In genomic region chr19:42480335-42481095, GRCh38 we compare ENCODE assay signal across 8 cellular contexts. TPM values are rescaled to one million over a fixed set of nuclear protein-coding genes. Genes with fewer than 3 reads are reported as not detected.
A peak's percentile ranks its signal among the peaks of the same experiment; 100 is the strongest.
DNase-seq lines count a peak whose midpoint lies in the region; ATAC-seq and TF ChIP-seq lines count a peak whose summit lies in the region.

No MANE protein-coding gene starts in this region.

- no peak for TF ChIP-seq CTCF in progenitor cell of endocrine pancreas (IDR thresholded peaks at IDR 0.05; ENCODE audit: unreplicated experiment)

- peak overlapping the region; percentile 18 for H3K27ac Mint-ChIP-seq in progenitor cell of endocrine pancreas

- no peaks in the 10 kb centered on the region for H3K27me3 Mint-ChIP-seq in progenitor cell of endocrine pancreas

- no peaks in the 10 kb centered on the region for H3K36me3 Mint-ChIP-seq in progenitor cell of endocrine pancreas (ENCODE audit: insufficient read depth)

- no peak for DNase-seq in activated CD4-positive, CD25-positive, alpha-beta regulatory T cell treated with anti-CD3 and anti-CD28 coated beads, Interleukin-2, amount 50 U/mL, for 72 hours
- peak; percentile 96 for DNase-seq in SK-MEL-5 (ENCODE audit: low read depth, low spot score)
- peak; percentile 11 to 44 for DNase-seq in dermis microvascular lymphatic vessel endothelial cell (ENCODE audit: low read depth in 2 of 2)
- no peak for DNase-seq in progenitor cell of endocrine pancreas (ENCODE audit: low spot score, unreplicated experiment)
- DNase-seq in left colon, result no peak
- no peak for DNase-seq in HUDEP-2 (lab: John Stamatoyannopoulos, UW; ENCODE audit: unreplicated experiment in 76 of 76)
- DNase-seq in NCI-H82 treated with DMSO at 0.1 percent for 48 hours (lab: John Stamatoyannopoulos, UW; ENCODE audit: unreplicated experiment), result no peak

- peak; percentile 63 to 85 for ATAC-seq in activated CD4-positive, CD25-positive, alpha-beta regulatory T cell treated with anti-CD3 and anti-CD28 coated beads, Interleukin-2, amount 50 U/mL, for 24 hours
- ATAC-seq in left colon, result no peak

- H3K9me3 Mint-ChIP-seq in progenitor cell of endocrine pancreas (ENCODE audit: low read depth), result no peaks in the 10 kb centered on the region

- H3K4me1 Mint-ChIP-seq in progenitor cell of endocrine pancreas (ENCODE audit: low read depth), result peaks cover 9% of the 10 kb centered on the region

- H3K4me3 Mint-ChIP-seq in progenitor cell of endocrine pancreas (ENCODE audit: low read depth), result no peak overlapping the region

- intact Hi-C loops in left colon (cut with DNase I, micrococcal nuclease), result no loop called here

- in situ Hi-C loops in SK-MEL-5 (cut with HindIII; ENCODE audit: low pct_unique_long_range_greater_than_20kb, low sequenced_read_pairs), result no loop called here

RNA-seq across cellular contexts. Expression of gene CXCL17, which starts 37.8 kb away (rescaled TPM):
- total RNA-seq in SK-MEL-5 (2014; rRNA removed; shearing (Covaris generic)), result 0.34 TPM in 1 of 2 replicates, not detected in the other
- polyA plus RNA-seq in SK-MEL-5 (2015; cell fraction: cytosol; rRNA removed), result 0.52 and 0.79 TPM in 2 replicates
- polyA plus RNA-seq in SK-MEL-5 (2015; cell fraction: nucleus; rRNA removed), result not detected in 2 replicates
- total RNA-seq in dermis microvascular lymphatic vessel endothelial cell, result not detected in 2 replicates
- total RNA-seq in progenitor cell of endocrine pancreas, result 0.48 and 0.64 TPM in 2 replicates
- total RNA-seq in left colon, result not detected

RNA-seq across cellular contexts. Expression of gene CEACAM1, which starts 47.8 kb away (rescaled TPM):
- total RNA-seq in SK-MEL-5 (2014; rRNA removed; shearing (Covaris generic)), result 31.2 and 38.8 TPM in 2 replicates
- 131 and 160 TPM in 2 replicates for polyA plus RNA-seq in SK-MEL-5 (2015; cell fraction: cytosol; rRNA removed)
- polyA plus RNA-seq in SK-MEL-5 (2015; cell fraction: nucleus; rRNA removed), result 196 and 277 TPM in 2 replicates
- total RNA-seq in dermis microvascular lymphatic vessel endothelial cell, result 10.9 and 35.7 TPM in 2 replicates
- total RNA-seq in progenitor cell of endocrine pancreas, result 0.69 and 1.9 TPM in 2 replicates
- 1,000 to 10,000 TPM in 1 of 2 donors, 100 to 1,000 TPM in 1; 627 to 1,309 TPM for total RNA-seq in left colon

RNA-seq across cellular contexts. Expression of gene LIPE, which starts 53.3 kb away (rescaled TPM):
- total RNA-seq in SK-MEL-5 (2014; rRNA removed; shearing (Covaris generic)), result not detected in 2 replicates
- polyA plus RNA-seq in SK-MEL-5 (2015; cell fraction: cytosol; rRNA removed), result not detected in 2 replicates
- polyA plus RNA-seq in SK-MEL-5 (2015; cell fraction: nucleus; rRNA removed), result not detected in 2 replicates
- total RNA-seq in dermis microvascular lymphatic vessel endothelial cell (5.0 and 6.3 TPM in 2 replicates), progenitor cell of endocrine pancreas (12.8 and 13.4 TPM in 2 replicates), left colon (1 to 10 TPM; 7.1 to 9.7 TPM)

Comparison
In these comparisons a context has a peak if more than half of its experiments do, and no peak if none do; other contexts are left out.
1. DNase-seq: peak in SK-MEL-5 (single experiment) and dermis microvascular lymphatic vessel endothelial cell (2 of 2); none in activated CD4-positive, CD25-positive, alpha-beta regulatory T cell treated with anti-CD3 and anti-CD28 coated beads, Interleukin-2, amount 50 U/mL, for 72 hours (single experiment), progenitor cell of endocrine pancreas (single experiment), left colon (0 of 2), HUDEP-2 (0 of 76) and NCI-H82 treated with DMSO at 0.1 percent for 48 hours (single experiment).
2. RNA of gene CEACAM1, which starts 47.8 kb away (total RNA-seq): 627 to 1,309 TPM in left colon; 31.2 to 38.8 TPM in SK-MEL-5, 10.9 to 35.7 TPM in dermis microvascular lymphatic vessel endothelial cell and 0.69 to 1.9 TPM in progenitor cell of endocrine pancreas; every median in the first group is over 10 times any median in the second.